Comparison of ENCODE assay signal across 8 cellular contexts in genomic region chr6:27126815-27127537, GRCh38.
A peak's percentile ranks its signal among the peaks of the same experiment; 100 is the strongest.
DNase-seq lines count a peak whose midpoint lies in the region; ATAC-seq and TF ChIP-seq lines count a peak whose summit lies in the region.

No MANE protein-coding gene starts in this region.

- H3K27me3 ChIP-seq in adipocyte (replicated peaks; ENCODE audit: control insufficient read depth, insufficient read depth, low read length) (no peaks in the 10 kb centered on the region), right atrium auricular region (no peaks in the 10 kb centered on the region)

- H3K36me3 ChIP-seq in adipocyte (ENCODE audit: control insufficient read depth, insufficient read depth, low read length, severe bottlenecking) (no peaks in the 10 kb centered on the region), right atrium auricular region (no peaks in the 10 kb centered on the region)

- TF ChIP-seq CTCF in right atrium auricular region (IDR thresholded peaks at IDR 0.05), result peak; percentile 75 to 91

- H3K4me1 ChIP-seq in adipocyte (ENCODE audit: control insufficient read depth, insufficient read depth, low read length) (peaks cover 9% of the 10 kb centered on the region), right atrium auricular region (peaks cover 0 to 5% of the 10 kb centered on the region in 2 donors)

- peak overlapping the region; percentile 57 to 61 for H3K27ac ChIP-seq in right atrium auricular region

- peak overlapping the region; percentile 83 for H3K9ac ChIP-seq in adipocyte (ENCODE audit: low read length)

- peak; percentile 54 for ATAC-seq in GM21515 (IDR thresholded peaks at IDR 0.05; ENCODE audit: unreplicated experiment)
- no peak for ATAC-seq in GM18505 (IDR thresholded peaks at IDR 0.05; ENCODE audit: unreplicated experiment)

- peak overlapping the region; percentile 45 for H3K4me3 ChIP-seq in Jurkat, Clone E6-1 (ENCODE audit: low read length)
- H3K4me3 ChIP-seq in adipocyte (ENCODE audit: low read length) (peak overlapping the region; percentile 83), right atrium auricular region (peak overlapping the region; percentile 22 to 39)

- DNase-seq in DMS 273 treated with DMSO at 0.1 percent for 48 hours (lab: John Stamatoyannopoulos, UW), result peak; percentile 78
- peak; percentile 91 for DNase-seq in Jurkat, Clone E6-1 (ENCODE audit: low read depth, low spot score)
- peak; percentile 82 for DNase-seq in SW480 (ENCODE audit: low spot score)
- DNase-seq in adipocyte (ENCODE audit: low read depth), result peak; percentile 98
- peak; percentile 94 for DNase-seq in right atrium auricular region (ENCODE audit: low spot score)
- DNase-seq in renal cortical epithelial cell (ENCODE audit: low read depth), result peak; percentile 84

- H3K9me3 ChIP-seq in adipocyte (ENCODE audit: control insufficient read depth, low read length) (no peaks in the 10 kb centered on the region), right atrium auricular region (no peaks in the 10 kb centered on the region)

- no peak for TF ChIP-seq POLR2A in GM18505 (IDR thresholded peaks at IDR 0.05; ENCODE audit: borderline replicate concordance, extremely low read depth, insufficient read depth, insufficient read length)

Comparison
In these comparisons a context has a peak if more than half of its experiments do, and no peak if none do; other contexts are left out.
1. H3K4me3 ChIP-seq: peak in every context shown above with its lines; median percentile 83 in adipocyte; 45 in Jurkat, Clone E6-1; 30 in right atrium auricular region.